Comparison of ENCODE assay signal across 8 cellular contexts in the genomic region with DNA sequence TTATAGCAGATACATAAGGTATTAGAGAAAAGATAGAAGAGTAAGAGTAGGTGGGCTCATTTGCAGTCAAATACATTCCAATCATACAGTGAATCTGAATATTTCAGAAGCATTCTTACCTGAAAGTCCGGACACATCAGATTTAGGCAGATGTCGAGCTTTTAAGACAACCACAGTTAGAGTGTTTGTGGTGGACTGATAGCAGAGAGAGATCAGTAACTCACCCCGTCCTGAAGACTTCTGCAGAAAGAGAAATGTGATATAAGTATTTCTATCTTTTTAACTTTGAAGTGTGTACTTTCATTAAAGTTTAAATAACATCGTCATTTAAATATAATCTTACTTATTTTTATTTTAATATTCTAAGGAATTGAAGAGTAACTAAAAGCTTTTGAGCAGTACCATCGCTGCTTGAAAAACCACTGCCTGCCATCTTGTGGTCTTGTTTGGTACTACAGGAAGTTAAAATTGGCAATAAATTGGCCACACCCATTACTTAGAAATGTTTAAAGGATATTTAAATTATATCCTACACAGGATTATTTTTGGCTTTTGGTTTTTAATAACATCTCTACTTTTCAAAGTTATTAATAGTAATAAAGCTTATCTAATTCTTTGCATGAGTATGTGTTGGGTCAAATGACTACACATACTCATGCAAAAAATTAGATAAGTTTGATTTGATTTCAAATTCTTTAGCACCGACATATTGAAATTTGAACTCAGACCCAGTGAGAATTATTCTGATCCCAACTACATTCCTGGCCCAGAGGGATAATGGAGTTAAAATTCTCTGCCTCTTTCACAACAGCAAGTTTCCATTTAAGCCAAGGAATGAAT. TPM values are rescaled to one million over a fixed set of nuclear protein-coding genes. Genes with fewer than 3 reads are reported as not detected.
A peak's percentile ranks its signal among the peaks of the same experiment; 100 is the strongest.
DNase-seq lines count a peak whose midpoint lies in the region; ATAC-seq, FAIRE-seq and TF ChIP-seq lines count a peak whose summit lies in the region.

No MANE protein-coding gene starts in this region.

- H3K9me3 ChIP-seq in PC-3 (ENCODE audit: low read length) (no peaks in the 10 kb centered on the region), endothelial cell of umbilical vein (replicated peaks; ENCODE audit: control insufficient read depth, insufficient read depth, low read length) (no peaks in the 10 kb centered on the region), neuronal stem cell (replicated peaks in 1 of 2; ENCODE audit: control insufficient read depth in 2 of 2, insufficient read depth in 1 of 2, low read depth in 1 of 2, low read length in 2 of 2) (no peaks in the 10 kb centered on the region)

- no peak overlapping the region for H3K4me2 ChIP-seq in PC-3 (ENCODE audit: low read length)
- no peak overlapping the region for H3K4me2 ChIP-seq in endothelial cell of umbilical vein (ENCODE audit: insufficient read depth, low read length)
- no peak overlapping the region for H3K4me2 ChIP-seq in neuronal stem cell (ENCODE audit: insufficient read depth, low read length, poor library complexity, severe bottlenecking)

- intact Hi-C loops in PC-3 (cut with micrococcal nuclease) (loop anchor here (1.0 to 10.0 kb wide), 5 partner anchors 290 to 1220 kb away; no protein-coding TSS in a partner anchor), endothelial cell of umbilical vein (cut with micrococcal nuclease) (loop anchor here (1.0 to 10.0 kb wide), 5 partner anchors 293 to 1219 kb away; no protein-coding TSS in a partner anchor)

- no peak overlapping the region for H3K9ac ChIP-seq in PC-3 (ENCODE audit: low read length)
- no peak overlapping the region for H3K9ac ChIP-seq in endothelial cell of umbilical vein (replicated peaks; ENCODE audit: extremely low read depth, insufficient read depth, low read length)
- H3K9ac ChIP-seq in neuronal stem cell (ENCODE audit: low read depth, low read length, poor library complexity): no peak overlapping the region

- H3F3A ChIP-seq in PC-3 (ENCODE audit: low read length, unreplicated experiment): no peaks in the 10 kb centered on the region

- CTCF ChIA-PET in PC-3 (lab: Charles Lee): interaction anchor here (1.1 kb wide), 1 partner anchor 1157 kb away, joined by 5 read pairs; no protein-coding TSS in a partner anchor
- CTCF ChIA-PET in endothelial cell of umbilical vein (lab: Charles Lee): interaction anchor here (0.6 to 5.9 kb wide), 23 partner anchors 9 to 1244 kb away, joined by 3 to 248 read pairs (median 4); no protein-coding TSS in a partner anchor

- no peaks in the 10 kb centered on the region for H3K9me1 ChIP-seq in endothelial cell of umbilical vein (replicated peaks; ENCODE audit: control insufficient read depth, extremely low read depth, insufficient read depth, low read length)

- TF ChIP-seq CTCF in PC-3 (conservative IDR thresholded peaks at IDR 0.05; ENCODE audit: low read depth, low read length): peak; percentile 39; the same call in 1 of the 2 replicates
- peak; percentile 32 to 42 for TF ChIP-seq CTCF in endothelial cell of umbilical vein (IDR thresholded peaks at IDR 0.05; ENCODE audit: extremely low read depth in 1 of 2, insufficient read depth in 1 of 2, low read depth in 1 of 2, low read length in 2 of 2)

- H2BK15ac ChIP-seq in neuronal stem cell (ENCODE audit: low read length): no peak overlapping the region

- no peak overlapping the region for H2BK120ac ChIP-seq in neuronal stem cell (ENCODE audit: low read depth, low read length)

- no peak overlapping the region for H3K4me3 ChIP-seq in PC-3 (ENCODE audit: low read length)
- H3K4me3 ChIP-seq in endothelial cell of umbilical vein (replicated peaks in 1 of 3; ENCODE audit: insufficient read depth in 1 of 3, low read depth in 1 of 3, low read length in 3 of 3): no peak overlapping the region
- no peak overlapping the region for H3K4me3 ChIP-seq in neuronal stem cell (ENCODE audit: low read length in 2 of 2)

- no peak overlapping the region for H3K4ac ChIP-seq in neuronal stem cell (ENCODE audit: low read length)

- POLR2A ChIA-PET in PC-3 (lab: Charles Lee; ENCODE audit: unreplicated experiment) (no interaction called here), endothelial cell of umbilical vein (lab: Charles Lee) (no interaction called here)

- no peak overlapping the region for H2BK12ac ChIP-seq in neuronal stem cell (ENCODE audit: low read length)

- no peak overlapping the region for H2BK5ac ChIP-seq in neuronal stem cell (ENCODE audit: low read length)

- no peak overlapping the region for H3K14ac ChIP-seq in neuronal stem cell (ENCODE audit: low read length)

- no peak overlapping the region for H2AK5ac ChIP-seq in neuronal stem cell (ENCODE audit: low read depth, low read length)

- no CpG with 5 or more reads among the region's 6 CpGs for WGBS in neuronal stem cell (ENCODE audit: extremely low coverage in 2 of 2, insufficient read length in 2 of 2, insufficient replicate concordance in 1 of 2), 2 donors

- H3K23ac ChIP-seq in neuronal stem cell (ENCODE audit: low read depth, low read length, poor library complexity): no peak overlapping the region

- BruUV-seq in PC-3 (replicated peaks; lab: Mats Ljungman, UMichigan) (no TSS peak), endothelial cell of umbilical vein (replicated peaks; lab: Mats Ljungman, UMichigan) (no TSS peak)

- dilution Hi-C loops in endothelial cell of umbilical vein (cut with MboI; ENCODE audit: extremely low pct_ligation_motif_present, low sequenced_read_pairs): no loop called here

- no peak overlapping the region for H4K91ac ChIP-seq in neuronal stem cell (ENCODE audit: low read depth, low read length, poor library complexity)

- peak; percentile 67 for FAIRE-seq in endothelial cell of umbilical vein (lab: Jason Lieb, UNC)

- H3K36me3 ChIP-seq in PC-3 (ENCODE audit: low read depth, low read length) (no peaks in the 10 kb centered on the region), endothelial cell of umbilical vein (ENCODE audit: control insufficient read depth in 2 of 2, extremely low read depth in 1 of 2, insufficient read depth in 2 of 2, low read length in 2 of 2) (no peaks in the 10 kb centered on the region), neuronal stem cell (replicated peaks in 1 of 2; ENCODE audit: control insufficient read depth in 2 of 2, insufficient read depth in 2 of 2, low read length in 2 of 2) (no peaks in the 10 kb centered on the region)

- H4K20me1 ChIP-seq in PC-3 (ENCODE audit: low read length) (no peaks in the 10 kb centered on the region), endothelial cell of umbilical vein (replicated peaks; ENCODE audit: control insufficient read depth, extremely low read depth, insufficient read depth, low read length) (no peaks in the 10 kb centered on the region)

- H3K27me3 ChIP-seq in PC-3 (ENCODE audit: low read length) (no peaks in the 10 kb centered on the region), endothelial cell of umbilical vein (ENCODE audit: control insufficient read depth in 2 of 2, insufficient read depth in 2 of 2, low read length in 2 of 2) (no peaks in the 10 kb centered on the region), neuronal stem cell (ENCODE audit: control insufficient read depth in 3 of 3, insufficient read depth in 3 of 3, low read depth in 1 of 3, low read length in 3 of 3) (no peaks in the 10 kb centered on the region)

- no peak overlapping the region for H4K8ac ChIP-seq in neuronal stem cell (ENCODE audit: low read depth, low read length)

- H3K9me2 ChIP-seq in PC-3 (replicated peaks; ENCODE audit: low read length): no peaks in the 10 kb centered on the region

- ATAC-seq in GM19397 (IDR thresholded peaks at IDR 0.05; ENCODE audit: unreplicated experiment): peak; percentile 64
- peak; percentile 59 for ATAC-seq in HG03460 (IDR thresholded peaks at IDR 0.05; ENCODE audit: unreplicated experiment)
- ATAC-seq in PC-3: no peak

- no peak overlapping the region for H3K18ac ChIP-seq in neuronal stem cell (ENCODE audit: low read length)

- H3K79me1 ChIP-seq in neuronal stem cell (ENCODE audit: low read depth, low read length): no peaks in the 10 kb centered on the region

- no peak overlapping the region for H3K27ac ChIP-seq in PC-3 (ENCODE audit: low read length)
- H3K27ac ChIP-seq in endothelial cell of umbilical vein (ENCODE audit: insufficient read depth, low read depth, low read length): no peak overlapping the region
- H3K27ac ChIP-seq in neuronal stem cell (replicated peaks; ENCODE audit: low read length): no peak overlapping the region

- H3K4me1 ChIP-seq in PC-3 (ENCODE audit: insufficient read depth, low read length): no peaks in the 10 kb centered on the region
- no peaks in the 10 kb centered on the region for H3K4me1 ChIP-seq in endothelial cell of umbilical vein (ENCODE audit: control insufficient read depth, extremely low read depth, insufficient read depth, low read length)
- no peaks in the 10 kb centered on the region for H3K4me1 ChIP-seq in neuronal stem cell (ENCODE audit: control insufficient read depth in 2 of 2, insufficient read depth in 1 of 2, low read depth in 1 of 2, low read length in 2 of 2)

- H2AFZ ChIP-seq in PC-3 (ENCODE audit: low read length) (no peak overlapping the region), endothelial cell of umbilical vein (ENCODE audit: low read depth, low read length) (no peak overlapping the region), neuronal stem cell (ENCODE audit: low read length) (no peak overlapping the region)

- no peak for TF ChIP-seq POLR2A in endothelial cell of umbilical vein (IDR thresholded peaks at IDR 0.05; ENCODE audit: low read depth, low read length)

- H3K79me2 ChIP-seq in PC-3 (ENCODE audit: low read length) (no peaks in the 10 kb centered on the region), endothelial cell of umbilical vein (ENCODE audit: control insufficient read depth, insufficient read depth, low read length) (no peaks in the 10 kb centered on the region)

- peak; percentile 65 for DNase-seq in NCI-H1092 treated with DMSO at 0.1 percent for 48 hours (lab: John Stamatoyannopoulos, UW)
- no peak for DNase-seq in NCI-H1092 (lab: John Stamatoyannopoulos, UW)
- peak; percentile 60 for DNase-seq in PC-3
- peak; percentile 63 for DNase-seq in endothelial cell of umbilical vein (ENCODE audit: low read depth, low spot score)
- peak; percentile 46 for DNase-seq in neuronal stem cell (ENCODE audit: low spot score)
- no peak for DNase-seq in HPDE6-E6E7 (ENCODE audit: extremely low spot score)

RNA-seq across cellular contexts. Expression of a gene that starts 5.5 kb away (rescaled TPM):
- total RNA-seq in PC-3 (2014; rRNA removed): not detected in 2 replicates
- not detected in 2 replicates for total RNA-seq in endothelial cell of umbilical vein
- not detected in 2 replicates for polyA plus RNA-seq in endothelial cell of umbilical vein
- not detected in 2 replicates for polyA plus RNA-seq in endothelial cell of umbilical vein (2011; cell fraction: cytosol; rRNA removed)
- not detected in 2 replicates for polyA plus RNA-seq in endothelial cell of umbilical vein (2011; cell fraction: nucleus; rRNA removed)
- not detected in 2 replicates for polyA plus RNA-seq in endothelial cell of umbilical vein (2012)
- polyA minus RNA-seq in endothelial cell of umbilical vein: not detected in 2 replicates
- not detected for polyA minus RNA-seq in endothelial cell of umbilical vein (2011; cell fraction: cytosol; rRNA and poly(A)+ RNA removed)
- not detected in 2 replicates for polyA minus RNA-seq in endothelial cell of umbilical vein (2011; cell fraction: nucleus; rRNA and poly(A)+ RNA removed)
- polyA plus RNA-seq in neuronal stem cell (2013, experiment 1 of 2): 0.10 TPM
- polyA plus RNA-seq in neuronal stem cell (2013, experiment 2 of 2): 0.10 TPM

Comparison
In these comparisons a context has a peak if more than half of its experiments do, and no peak if none do; other contexts are left out.
1. DNase-seq: peak in NCI-H1092 treated with DMSO at 0.1 percent for 48 hours (single experiment), PC-3 (single experiment), endothelial cell of umbilical vein (single experiment) and neuronal stem cell (single experiment); none in NCI-H1092 (single experiment) and HPDE6-E6E7 (single experiment).